22 cellular contexts compared by ENCODE assay signal in genomic region chr11:29755474-29755873, GRCh38.
DNase-seq lines count a peak whose midpoint lies in the region; ATAC-seq and TF ChIP-seq lines count a peak whose summit lies in the region.
"Had no signal": no experiment of that assay in that cellular context is flagged by ENCODE, and none has a peak within 500 bp of the region (broad histone marks: within the 10 kb centered on the region; RNA-seq: fewer than 3 reads in every experiment).

No MANE protein-coding gene starts in this region.

- H2BK5ac ChIP-seq in neuronal stem cell (ENCODE audit: low read length), result no peak overlapping the region

- TF ChIP-seq POLR2A in spleen (IDR thresholded peaks at IDR 0.05), result no peak

- H3K4me2 ChIP-seq in neuronal stem cell (ENCODE audit: insufficient read depth, low read length, poor library complexity, severe bottlenecking), result no peak overlapping the region
- H3K4me2 ChIP-seq: BLaER1 had no signal

- H3K9ac ChIP-seq in neuronal stem cell (ENCODE audit: low read depth, low read length, poor library complexity), result no peak overlapping the region
- H3K9ac ChIP-seq: BLaER1 had no signal

- H3K9me3 ChIP-seq in neuronal stem cell (replicated peaks in 1 of 2; ENCODE audit: control insufficient read depth in 2 of 2, insufficient read depth in 1 of 2, low read depth in 1 of 2, low read length in 2 of 2), result no peaks in the 10 kb centered on the region
- peaks cover 0 to 33% (median 8%) of the 10 kb centered on the region in 8 donors for H3K9me3 ChIP-seq in spleen
- H3K9me3 ChIP-seq: Caco-2, HAP-1 had no signal

- no peak overlapping the region for H2AK5ac ChIP-seq in neuronal stem cell (ENCODE audit: low read depth, low read length)

- H3K4me3 ChIP-seq in neuronal stem cell (ENCODE audit: low read length in 2 of 2) (peak overlapping the region in 1 of 2 donors; percentile 18), spleen (no peak overlapping the region)
- H3K4me3 ChIP-seq: BLaER1, GM12878, HAP-1 had no signal

- H3K27me3 Mint-ChIP-seq in activated naive CD4-positive, alpha-beta T cell treated with anti-CD3 and anti-CD28 coated beads, Interleukin-2, amount 10 ng/mL, durations not matched to agents 7 days and 5 days, result no peaks in the 10 kb centered on the region
- H3K27me3 Mint-ChIP-seq: B cell; CD4-positive, CD25-positive, alpha-beta regulatory T cell had no signal

- intact Hi-C loops in left ventricle myocardium superior (cut with micrococcal nuclease) (no loop called here), left cardiac atrium (cut with DNase I) (no loop called here), spleen (cut with DNase I; ENCODE audit: low total_unique reads) (no loop called here)

- no peak overlapping the region for H2BK15ac ChIP-seq in neuronal stem cell (ENCODE audit: low read length)

- H3K4me1 ChIP-seq in neuronal stem cell (ENCODE audit: control insufficient read depth in 2 of 2, insufficient read depth in 1 of 2, low read depth in 1 of 2, low read length in 2 of 2), result no peaks in the 10 kb centered on the region
- no peaks in the 10 kb centered on the region for H3K4me1 ChIP-seq in spleen
- H3K4me1 ChIP-seq: BLaER1, Caco-2, HAP-1 had no signal

- H3K4ac ChIP-seq in neuronal stem cell (ENCODE audit: low read length), result no peak overlapping the region

- CTCF ChIA-PET in activated naive CD4-positive, alpha-beta T cell treated with anti-CD3 and anti-CD28 coated beads, Interleukin-2, amount 10 ng/mL, durations not matched to agents 7 days and 5 days (lab: Charles Lee), result no interaction called here

- H3K18ac ChIP-seq in neuronal stem cell (ENCODE audit: low read length), result peak overlapping the region; percentile 48

- ATAC-seq in left ventricle myocardium superior (peak; percentile 18), left cardiac atrium (no peak)
- ATAC-seq: CD8-positive, alpha-beta T cell; GM12878 had no signal

- H2AFZ ChIP-seq in neuronal stem cell (ENCODE audit: low read length), result no peak overlapping the region

- H3K4me3 Mint-ChIP-seq in activated naive CD4-positive, alpha-beta T cell treated with anti-CD3 and anti-CD28 coated beads, Interleukin-2, amount 10 ng/mL, durations not matched to agents 7 days and 5 days, result no peak overlapping the region
- H3K4me3 Mint-ChIP-seq: B cell; CD4-positive, CD25-positive, alpha-beta regulatory T cell; CD8-positive, alpha-beta T cell; HFFc6 had no signal

- no peak overlapping the region for H4K91ac ChIP-seq in neuronal stem cell (ENCODE audit: low read depth, low read length, poor library complexity)

- H3K27ac ChIP-seq in neuronal stem cell (replicated peaks; ENCODE audit: low read length), result no peak overlapping the region
- no peak overlapping the region for H3K27ac ChIP-seq in spleen
- H3K27ac ChIP-seq: 22Rv1, BLaER1, C4-2B had no signal

- H3K27me3 ChIP-seq in neuronal stem cell (ENCODE audit: control insufficient read depth in 3 of 3, insufficient read depth in 3 of 3, low read depth in 1 of 3, low read length in 3 of 3) (no peaks in the 10 kb centered on the region), spleen (replicated peaks in 1 of 7) (no peaks in the 10 kb centered on the region)
- H3K27me3 ChIP-seq: BLaER1 had no signal

- H3K14ac ChIP-seq in neuronal stem cell (ENCODE audit: low read length), result peak overlapping the region; percentile 47

- peaks cover 14% of the 10 kb centered on the region for H3K9me3 Mint-ChIP-seq in activated naive CD4-positive, alpha-beta T cell treated with anti-CD3 and anti-CD28 coated beads, Interleukin-2, amount 10 ng/mL, durations not matched to agents 7 days and 5 days

- no peaks in the 10 kb centered on the region for H3K36me3 Mint-ChIP-seq in activated naive CD4-positive, alpha-beta T cell treated with anti-CD3 and anti-CD28 coated beads, Interleukin-2, amount 10 ng/mL, durations not matched to agents 7 days and 5 days
- H3K36me3 Mint-ChIP-seq: CD4-positive, CD25-positive, alpha-beta regulatory T cell; CD8-positive, alpha-beta T cell had no signal

- H3K36me3 ChIP-seq in neuronal stem cell (replicated peaks in 1 of 2; ENCODE audit: control insufficient read depth in 2 of 2, insufficient read depth in 2 of 2, low read length in 2 of 2), result no peaks in the 10 kb centered on the region
- no peaks in the 10 kb centered on the region for H3K36me3 ChIP-seq in spleen
- H3K36me3 ChIP-seq: BLaER1, HAP-1 had no signal

- WGBS in neuronal stem cell (ENCODE audit: extremely low coverage in 2 of 2, insufficient read length in 2 of 2, insufficient replicate concordance in 1 of 2), 2 donors, result no CpG with 5 or more reads among the region's 4 CpGs
- 81 to 97% (median 85%) methylated on average over 4 of the region's 4 CpGs for WGBS in spleen, 5 donors

- peak overlapping the region; percentile 19 for H4K8ac ChIP-seq in neuronal stem cell (ENCODE audit: low read depth, low read length)

- no peaks in the 10 kb centered on the region for H3K79me1 ChIP-seq in neuronal stem cell (ENCODE audit: low read depth, low read length)

- no peak overlapping the region for H2BK120ac ChIP-seq in neuronal stem cell (ENCODE audit: low read depth, low read length)

- DNase-seq in left ventricle myocardium superior (peak; percentile 28), left cardiac atrium (no peak), neuronal stem cell (ENCODE audit: low spot score) (no peak), spleen (peak; percentile 64), NCI-H1105 treated with DMSO at 0.1 percent for 48 hours (lab: John Stamatoyannopoulos, UW) (no peak)
- no peak for DNase-seq in activated naive CD4-positive, alpha-beta T cell treated with Interleukin-2 at 50 U/mL for 16 hours
- no peak for DNase-seq in activated naive CD4-positive, alpha-beta T cell treated with anti-CD3 and anti-CD28 coated beads, Interleukin-2, amount 10 ng/mL, durations not matched to agents 7 days and 5 days
- DNase-seq: Caco-2; CD4-positive, CD25-positive, alpha-beta regulatory T cell; CD8-positive, alpha-beta T cell; DMS153; DND-41; EL; GDM1; GOT3; HFFc6 had no signal

- no peak overlapping the region for H2BK12ac ChIP-seq in neuronal stem cell (ENCODE audit: low read length)

- TF ChIP-seq CTCF in spleen (IDR thresholded peaks at IDR 0.05 in 8 of 11, conservative IDR thresholded peaks at IDR 0.05 in 3 of 11), result no peak

- H3K23ac ChIP-seq in neuronal stem cell (ENCODE audit: low read depth, low read length, poor library complexity), result no peak overlapping the region

- H3K27ac Mint-ChIP-seq in activated naive CD4-positive, alpha-beta T cell treated with anti-CD3 and anti-CD28 coated beads, Interleukin-2, amount 10 ng/mL, durations not matched to agents 7 days and 5 days, result no peak overlapping the region
- H3K27ac Mint-ChIP-seq: B cell; CD8-positive, alpha-beta T cell; HFFc6 had no signal

- no peaks in the 10 kb centered on the region for H3K4me1 Mint-ChIP-seq in activated naive CD4-positive, alpha-beta T cell treated with anti-CD3 and anti-CD28 coated beads, Interleukin-2, amount 10 ng/mL, durations not matched to agents 7 days and 5 days
- H3K4me1 Mint-ChIP-seq: B cell; CD4-positive, CD25-positive, alpha-beta regulatory T cell had no signal

Comparison
In these comparisons a context has a peak if more than half of its experiments do, and no peak if none do; other contexts are left out.
1. DNase-seq: peak in left ventricle myocardium superior (single experiment) and spleen (single experiment); none in left cardiac atrium (single experiment), neuronal stem cell (single experiment), activated naive CD4-positive, alpha-beta T cell treated with Interleukin-2 at 50 U/mL for 16 hours (single experiment), activated naive CD4-positive, alpha-beta T cell treated with anti-CD3 and anti-CD28 coated beads, Interleukin-2, amount 10 ng/mL, durations not matched to agents 7 days and 5 days (single experiment) and NCI-H1105 treated with DMSO at 0.1 percent for 48 hours (single experiment).